In the genomic region with DNA sequence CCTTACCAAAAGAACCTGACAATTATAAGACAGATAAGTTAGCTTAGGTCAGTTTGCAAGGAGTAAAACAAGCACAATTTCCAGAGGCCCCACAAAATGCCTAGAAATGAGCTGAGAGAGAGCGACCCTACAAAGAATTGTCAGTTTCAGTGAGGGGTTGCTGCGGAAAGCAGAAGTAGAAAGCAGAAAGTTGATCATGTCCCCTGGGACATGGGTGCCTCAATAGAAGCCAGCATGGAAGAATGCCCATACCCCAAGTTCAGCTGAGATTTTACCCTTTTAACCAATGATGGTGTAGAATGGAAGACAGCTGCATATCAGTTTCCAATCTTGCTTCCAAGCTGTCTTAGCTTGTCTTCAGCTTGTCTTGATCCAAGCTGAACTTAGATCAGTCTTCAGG, we compare ENCODE assay signal across 28 cellular contexts.
"Had no signal": no experiment of that assay in that cellular context is flagged by ENCODE, and none has a peak within 500 bp of the region (broad histone marks: within the 10 kb centered on the region; RNA-seq: fewer than 3 reads in every experiment).

No MANE protein-coding gene starts in this region.

- DNase-seq: activated CD4-positive, alpha-beta T cell treated with anti-CD3 and anti-CD28 coated beads for 36 hours; activated CD4-positive, alpha-beta T cell treated with anti-CD3 and anti-CD28 coated beads, Interleukin-2, amount 50 U/mL, for 1 hour; activated CD8-positive, alpha-beta memory T cell treated with anti-CD3 and anti-CD28 coated beads, Interleukin-2, amount 50 U/mL, for 48 hours; activated CD8-positive, alpha-beta T cell treated with anti-CD3 and anti-CD28 coated beads for 36 hours; activated naive CD4-positive, alpha-beta T cell treated with anti-CD3 and anti-CD28 coated beads, Interleukin-2, amount 50 U/mL, for 16 hours; activated naive CD8-positive, alpha-beta T cell treated with anti-CD3 and anti-CD28 coated beads, Interleukin-2, amount 10 ng/mL, durations not matched to agents 7 days and 5 days; activated T-cell treated with anti-CD3 and anti-CD28 coated beads, Interleukin-2, amount 50 U/mL, for 1 hour; adrenal gland; aorta; caudate nucleus; MG63; NCI-H1048; NCI-H146; NCI-H187 treated with DMSO at 0.1 percent for 48 hours; NCI-H2081 treated with DMSO at 0.1 percent for 48 hours; NCI-H226; NCI-H526; NCI-H82; OCI-M1; Peyer's patch; SHP77; T-cell; T-helper 2 cell; T1000 had no signal

- H3K27ac ChIP-seq: adrenal gland, breast epithelium, KMS-11, Peyer's patch, RWPE1, SJSA1 had no signal

- H3K9me3 Mint-ChIP-seq: activated CD8-positive, alpha-beta T cell treated with anti-CD3 and anti-CD28 coated beads for 36 hours; activated naive CD8-positive, alpha-beta T cell treated with anti-CD3 and anti-CD28 coated beads, Interleukin-2, amount 10 ng/mL, durations not matched to agents 7 days and 5 days; T-cell had no signal

- H3K4me1 Mint-ChIP-seq: activated CD4-positive, alpha-beta T cell treated with anti-CD3 and anti-CD28 coated beads for 36 hours; T-cell had no signal

- H3K4me1 ChIP-seq: adrenal gland, breast epithelium, Peyer's patch, SJSA1 had no signal

- H3K27me3 ChIP-seq: adrenal gland, breast epithelium, Peyer's patch had no signal

- H3K27ac Mint-ChIP-seq: activated CD4-positive, alpha-beta T cell treated with anti-CD3 and anti-CD28 coated beads for 36 hours; activated CD8-positive, alpha-beta T cell treated with anti-CD3 and anti-CD28 coated beads for 36 hours; activated naive CD8-positive, alpha-beta T cell treated with anti-CD3 and anti-CD28 coated beads, Interleukin-2, amount 10 ng/mL, durations not matched to agents 7 days and 5 days; T-cell had no signal

- ATAC-seq: activated CD4-positive, alpha-beta T cell treated with anti-CD3 and anti-CD28 coated beads for 36 hours; activated CD8-positive, alpha-beta T cell treated with anti-CD3 and anti-CD28 coated beads for 36 hours; T-cell had no signal

- H3K4me3 ChIP-seq: adrenal gland, breast epithelium, MG63, Peyer's patch, SJSA1 had no signal

- H3K36me3 ChIP-seq: adrenal gland, breast epithelium, MG63, Peyer's patch, SJSA1 had no signal

- H3K4me2 ChIP-seq: KMS-11 had no signal

- H3K36me3 Mint-ChIP-seq: activated naive CD8-positive, alpha-beta T cell treated with anti-CD3 and anti-CD28 coated beads, Interleukin-2, amount 10 ng/mL, durations not matched to agents 7 days and 5 days; T-cell had no signal

- H3K4me3 Mint-ChIP-seq: activated CD4-positive, alpha-beta T cell treated with anti-CD3 and anti-CD28 coated beads for 36 hours; activated CD8-positive, alpha-beta T cell treated with anti-CD3 and anti-CD28 coated beads for 36 hours; activated naive CD8-positive, alpha-beta T cell treated with anti-CD3 and anti-CD28 coated beads, Interleukin-2, amount 10 ng/mL, durations not matched to agents 7 days and 5 days; T-cell had no signal

- H3K9me3 ChIP-seq: adrenal gland, breast epithelium, Peyer's patch, SJSA1 had no signal

- H3K9ac ChIP-seq: KMS-11 had no signal
